10 cellular contexts compared by ENCODE assay signal in the genomic region with DNA sequence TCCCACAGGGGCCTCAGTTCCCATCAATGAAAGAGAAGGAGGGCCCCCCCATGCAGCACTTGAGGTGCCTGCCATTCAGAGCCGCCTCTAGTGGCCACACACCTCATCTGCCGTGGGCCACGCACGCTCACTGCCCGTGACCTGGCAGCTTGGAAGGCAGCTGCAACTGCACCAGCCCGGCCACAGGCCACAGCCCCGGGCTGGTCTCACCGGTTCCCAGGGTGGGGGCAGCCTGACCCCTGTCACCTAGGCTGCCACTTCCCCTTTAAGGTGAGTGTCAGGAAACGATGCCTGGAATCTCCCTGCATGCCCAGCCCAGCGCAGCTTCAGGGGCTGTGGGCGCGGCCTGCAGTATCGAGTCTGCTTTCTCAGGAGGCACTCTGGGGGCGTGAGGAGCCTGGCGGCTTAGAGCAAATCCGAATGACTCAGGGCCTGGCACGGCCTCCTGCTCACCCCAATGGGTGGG. TPM values are rescaled to one million over a fixed set of nuclear protein-coding genes. Genes with fewer than 3 reads are reported as not detected.
A peak's percentile ranks its signal among the peaks of the same experiment; 100 is the strongest.
DNase-seq lines count a peak whose midpoint lies in the region; ATAC-seq and TF ChIP-seq lines count a peak whose summit lies in the region.
"Had no signal": no experiment of that assay in that cellular context is flagged by ENCODE, and none has a peak within 500 bp of the region (broad histone marks: within the 10 kb centered on the region; RNA-seq: fewer than 3 reads in every experiment).

No MANE protein-coding gene starts in this region.

- DNase-seq in AG08395 (ENCODE audit: low spot score) (peak; percentile 60), GM23338 (ENCODE audit: low spot score) (no peak), amniotic epithelial cell (ENCODE audit: low read depth) (peak; percentile 63), superior temporal gyrus (ENCODE audit: extremely low spot score) (no peak), DMS 273 (lab: John Stamatoyannopoulos, UW; ENCODE audit: unreplicated experiment) (no peak), gastrocnemius medialis (no peak)
- DNase-seq: MM.1S had no signal

- H3K4me1 ChIP-seq in GM23338 (ENCODE audit: insufficient read depth) (no peaks in the 10 kb centered on the region), gastrocnemius medialis (no peaks in the 10 kb centered on the region)

- ATAC-seq in GM23338 = peak; percentile 20
- ATAC-seq in HG03135 (IDR thresholded peaks at IDR 0.05; ENCODE audit: unreplicated experiment) = no peak
- ATAC-seq in gastrocnemius medialis = no peak
- ATAC-seq: naive thymus-derived CD8-positive, alpha-beta T cell had no signal

- H3K9me2 ChIP-seq in GM23338 (ENCODE audit: insufficient read depth) = no peaks in the 10 kb centered on the region

- H3K27me3 Mint-ChIP-seq in GM23338 (ENCODE audit: insufficient read depth, low read depth, poor library complexity) = peaks cover 4% of the 10 kb centered on the region
- peaks cover 8% of the 10 kb centered on the region for H3K27me3 Mint-ChIP-seq in nephron (ENCODE audit: low read depth)

- in situ Hi-C loops in gastrocnemius medialis (cut with MboI; ENCODE audit: low sequenced_read_pairs in 4 of 4) = no loop called here

- H3K4me3 Mint-ChIP-seq in GM23338 (no peak overlapping the region), nephron (no peak overlapping the region)

- no peaks in the 10 kb centered on the region for H3F3A ChIP-seq in GM23338 (replicated peaks; ENCODE audit: low read depth)

- no peaks in the 10 kb centered on the region for H4K20me1 ChIP-seq in GM23338 (replicated peaks; ENCODE audit: insufficient read depth)

- no peak overlapping the region for H3K4me2 ChIP-seq in GM23338

- no peak for TF ChIP-seq POLR2A in gastrocnemius medialis (IDR thresholded peaks at IDR 0.05)

- no peak overlapping the region; the same call in 1 of the 2 replicates for H2AFZ ChIP-seq in GM23338

- H3K27ac Mint-ChIP-seq in GM23338 (no peak overlapping the region), nephron (peak overlapping the region in 2 of 3 experiments; percentile 43 to 48)

- H3K36me3 ChIP-seq in GM23338 (ENCODE audit: insufficient read depth) (no peaks in the 10 kb centered on the region), gastrocnemius medialis (no peaks in the 10 kb centered on the region)

- H3K27ac ChIP-seq in GM23338 (ENCODE audit: low read depth) (no peak overlapping the region), gastrocnemius medialis (no peak overlapping the region)

- no peaks in the 10 kb centered on the region for H3K4me1 Mint-ChIP-seq in GM23338
- no peaks in the 10 kb centered on the region for H3K4me1 Mint-ChIP-seq in nephron

- no peak for TF ChIP-seq CTCF in GM23338 (conservative IDR thresholded peaks at IDR 0.05; ENCODE audit: low read depth in 2 of 2)
- TF ChIP-seq CTCF in nephron (IDR thresholded peaks at IDR 0.05; ENCODE audit: unreplicated experiment in 3 of 3) = no peak
- TF ChIP-seq CTCF in gastrocnemius medialis (IDR thresholded peaks at IDR 0.05 in 4 of 5, conservative IDR thresholded peaks at IDR 0.05 in 1 of 5) = no peak

- no peaks in the 10 kb centered on the region for H3K79me2 ChIP-seq in GM23338 (replicated peaks; ENCODE audit: insufficient read depth)

- no peaks in the 10 kb centered on the region for H3K27me3 ChIP-seq in GM23338 (ENCODE audit: insufficient read depth)
- H3K27me3 ChIP-seq in gastrocnemius medialis = no peaks in the 10 kb centered on the region

- H3K36me3 Mint-ChIP-seq in GM23338 (ENCODE audit: low read depth) (no peaks in the 10 kb centered on the region), nephron (ENCODE audit: low read depth) (no peaks in the 10 kb centered on the region)
- H3K36me3 Mint-ChIP-seq: naive thymus-derived CD8-positive, alpha-beta T cell had no signal

- intact Hi-C loops in gastrocnemius medialis (cut with DNase I; ENCODE audit: low total_unique reads) = no loop called here

- H3K4me3 ChIP-seq in GM23338 (no peak overlapping the region), gastrocnemius medialis (no peak overlapping the region)

- no peaks in the 10 kb centered on the region for H3K9me3 Mint-ChIP-seq in GM23338
- no peaks in the 10 kb centered on the region for H3K9me3 Mint-ChIP-seq in nephron
- H3K9me3 Mint-ChIP-seq: naive thymus-derived CD8-positive, alpha-beta T cell had no signal

- H3K9me3 ChIP-seq in gastrocnemius medialis = no peaks in the 10 kb centered on the region

TF ChIP-seq in GM23338, 12 proteins besides CTCF, POLR2A, EP300 and RAD21:
- TF ChIP-seq EZH2 (IDR thresholded peaks at IDR 0.05; ENCODE audit: low read depth, unreplicated experiment) = no peak
- no peak for TF ChIP-seq JUNB (IDR thresholded peaks at IDR 0.05; ENCODE audit: unreplicated experiment)
- TF ChIP-seq POLR2AphosphoS5 (IDR thresholded peaks at IDR 0.05; ENCODE audit: low read depth) = no peak
- TF ChIP-seq, protein P1, sequence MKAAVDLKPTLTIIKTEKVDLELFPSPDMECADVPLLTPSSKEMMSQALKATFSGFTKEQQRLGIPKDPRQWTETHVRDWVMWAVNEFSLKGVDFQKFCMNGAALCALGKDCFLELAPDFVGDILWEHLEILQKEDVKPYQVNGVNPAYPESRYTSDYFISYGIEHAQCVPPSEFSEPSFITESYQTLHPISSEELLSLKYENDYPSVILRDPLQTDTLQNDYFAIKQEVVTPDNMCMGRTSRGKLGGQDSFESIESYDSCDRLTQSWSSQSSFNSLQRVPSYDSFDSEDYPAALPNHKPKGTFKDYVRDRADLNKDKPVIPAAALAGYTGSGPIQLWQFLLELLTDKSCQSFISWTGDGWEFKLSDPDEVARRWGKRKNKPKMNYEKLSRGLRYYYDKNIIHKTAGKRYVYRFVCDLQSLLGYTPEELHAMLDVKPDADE (IDR thresholded peaks at IDR 0.05) = no peak
- TF ChIP-seq, protein P2, sequence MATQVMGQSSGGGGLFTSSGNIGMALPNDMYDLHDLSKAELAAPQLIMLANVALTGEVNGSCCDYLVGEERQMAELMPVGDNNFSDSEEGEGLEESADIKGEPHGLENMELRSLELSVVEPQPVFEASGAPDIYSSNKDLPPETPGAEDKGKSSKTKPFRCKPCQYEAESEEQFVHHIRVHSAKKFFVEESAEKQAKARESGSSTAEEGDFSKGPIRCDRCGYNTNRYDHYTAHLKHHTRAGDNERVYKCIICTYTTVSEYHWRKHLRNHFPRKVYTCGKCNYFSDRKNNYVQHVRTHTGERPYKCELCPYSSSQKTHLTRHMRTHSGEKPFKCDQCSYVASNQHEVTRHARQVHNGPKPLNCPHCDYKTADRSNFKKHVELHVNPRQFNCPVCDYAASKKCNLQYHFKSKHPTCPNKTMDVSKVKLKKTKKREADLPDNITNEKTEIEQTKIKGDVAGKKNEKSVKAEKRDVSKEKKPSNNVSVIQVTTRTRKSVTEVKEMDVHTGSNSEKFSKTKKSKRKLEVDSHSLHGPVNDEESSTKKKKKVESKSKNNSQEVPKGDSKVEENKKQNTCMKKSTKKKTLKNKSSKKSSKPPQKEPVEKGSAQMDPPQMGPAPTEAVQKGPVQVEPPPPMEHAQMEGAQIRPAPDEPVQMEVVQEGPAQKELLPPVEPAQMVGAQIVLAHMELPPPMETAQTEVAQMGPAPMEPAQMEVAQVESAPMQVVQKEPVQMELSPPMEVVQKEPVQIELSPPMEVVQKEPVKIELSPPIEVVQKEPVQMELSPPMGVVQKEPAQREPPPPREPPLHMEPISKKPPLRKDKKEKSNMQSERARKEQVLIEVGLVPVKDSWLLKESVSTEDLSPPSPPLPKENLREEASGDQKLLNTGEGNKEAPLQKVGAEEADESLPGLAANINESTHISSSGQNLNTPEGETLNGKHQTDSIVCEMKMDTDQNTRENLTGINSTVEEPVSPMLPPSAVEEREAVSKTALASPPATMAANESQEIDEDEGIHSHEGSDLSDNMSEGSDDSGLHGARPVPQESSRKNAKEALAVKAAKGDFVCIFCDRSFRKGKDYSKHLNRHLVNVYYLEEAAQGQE (IDR thresholded peaks at IDR 0.05; ENCODE audit: unreplicated experiment) = no peak
- no peak for TF ChIP-seq ZNF114 (CRISPR knock-in tag; IDR thresholded peaks at IDR 0.05)
- no peak for TF ChIP-seq STAT1 (IDR thresholded peaks at IDR 0.05; ENCODE audit: unreplicated experiment)

RNA-seq across cellular contexts. Expression of a gene that starts 2.6 kb away (rescaled TPM):
- total RNA-seq in GM23338 (2014; rRNA removed; shearing (Covaris generic)) = not detected in 2 replicates
- 0.10 TPM in 1 of 2 replicates, not detected in the other for polyA plus RNA-seq in GM23338 (2016; fragmentation: Nextera tagmentation; extraction: Ambion mirVana)
- not detected for total RNA-seq in gastrocnemius medialis
- total RNA-seq: naive thymus-derived CD8-positive, alpha-beta T cell had no signal
- polyA plus RNA-seq: naive thymus-derived CD8-positive, alpha-beta T cell had no signal

RNA-seq across cellular contexts. Expression of a gene that starts 12.7 kb away (rescaled TPM):
- total RNA-seq in GM23338 (2014; rRNA removed; shearing (Covaris generic)) = not detected in 2 replicates
- polyA plus RNA-seq in GM23338 (2016; fragmentation: Nextera tagmentation; extraction: Ambion mirVana) = not detected in 2 replicates
- total RNA-seq in gastrocnemius medialis = under 1 TPM in 1 of 4 donors, not detected in 3; 0.07 TPM
- total RNA-seq: naive thymus-derived CD8-positive, alpha-beta T cell had no signal
- polyA plus RNA-seq: naive thymus-derived CD8-positive, alpha-beta T cell had no signal

RNA-seq across cellular contexts. Expression of a gene that starts 24.8 kb away (rescaled TPM):
- not detected in 2 replicates for total RNA-seq in GM23338 (2014; rRNA removed; shearing (Covaris generic))
- not detected in 2 replicates for polyA plus RNA-seq in GM23338 (2016; fragmentation: Nextera tagmentation; extraction: Ambion mirVana)
- 1 to 10 TPM in 2 of 4 donors, not detected in 2; 1.7 to 3.3 TPM for total RNA-seq in gastrocnemius medialis
- total RNA-seq: naive thymus-derived CD8-positive, alpha-beta T cell had no signal
- polyA plus RNA-seq: naive thymus-derived CD8-positive, alpha-beta T cell had no signal

Comparison
In these comparisons a context has a peak if more than half of its experiments do, and no peak if none do; other contexts are left out.
1. DNase-seq: peak in AG08395 (single experiment) and amniotic epithelial cell (single experiment); none in GM23338 (single experiment), superior temporal gyrus (single experiment), DMS 273 (single experiment) and gastrocnemius medialis (0 of 2).